In the genomic region with DNA sequence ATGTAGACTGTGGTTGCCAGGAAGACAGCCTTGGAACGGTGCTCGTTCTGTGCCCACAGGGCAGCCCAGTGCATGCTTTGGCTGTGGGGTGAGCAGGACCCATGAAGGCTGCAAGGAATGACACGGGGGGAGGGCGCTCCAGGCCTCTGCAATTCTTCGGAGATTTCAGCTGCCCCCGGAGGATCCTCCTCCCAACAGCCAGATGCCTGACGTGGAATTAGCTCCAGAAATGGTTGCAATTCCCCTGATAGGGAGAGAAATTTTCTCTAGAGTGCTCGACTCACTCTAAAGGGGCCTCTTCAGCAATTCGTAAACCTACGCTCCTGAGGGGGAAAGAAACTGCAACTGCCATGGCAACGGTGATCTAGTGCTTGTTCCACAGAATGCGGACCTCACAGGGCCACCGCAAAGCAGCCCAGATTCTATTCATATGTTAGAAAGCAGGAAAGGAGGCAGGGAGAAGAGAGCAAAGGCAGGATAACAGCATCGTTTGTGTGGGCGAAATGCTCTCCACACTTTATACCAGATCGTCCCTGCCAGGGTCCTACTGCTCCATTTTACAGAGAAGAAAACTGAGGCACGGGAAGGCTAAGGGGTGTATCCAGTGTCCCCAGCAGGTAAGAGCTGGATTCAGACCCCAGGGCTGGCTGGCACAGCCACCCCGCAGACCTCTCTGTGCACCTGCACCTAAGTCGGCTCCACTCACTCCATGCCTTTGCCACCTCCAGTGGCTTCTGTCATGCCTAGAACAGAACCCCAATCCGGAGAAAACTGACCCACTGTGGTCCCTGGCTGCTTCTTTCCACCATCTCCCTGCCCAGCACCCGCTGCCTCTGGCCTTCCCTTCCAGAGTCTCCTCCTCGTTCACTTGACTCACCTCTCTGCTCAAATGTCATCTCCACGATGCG, we compare ENCODE assay signal across 17 cellular contexts. TPM values are rescaled to one million over a fixed set of nuclear protein-coding genes. Genes with fewer than 3 reads are reported as not detected.
DNase-seq lines count a peak whose midpoint lies in the region; ATAC-seq and TF ChIP-seq lines count a peak whose summit lies in the region.
"Had no signal": no experiment of that assay in that cellular context is flagged by ENCODE, and none has a peak within 500 bp of the region (broad histone marks: within the 10 kb centered on the region; RNA-seq: fewer than 3 reads in every experiment).

No MANE protein-coding gene starts in this region.

- DNase-seq in NCI-H82 (lab: John Stamatoyannopoulos, UW) (peak; percentile 30), NCI-H82 treated with DMSO at 0.1 percent for 48 hours (lab: John Stamatoyannopoulos, UW; ENCODE audit: unreplicated experiment) (no peak), dorsolateral prefrontal cortex (peak in 3 of 10 donors; percentile 28 to 47 (median 46)), thyroid gland (peak; percentile 14 to 15), HK-2 (ENCODE audit: unreplicated experiment) (no peak), prostate gland (ENCODE audit: low spot score) (no peak)
- DNase-seq in natural killer cell treated with Interleukin-12 subunit alpha and Interleukin-12 subunit beta and Interleukin-15 and Interleukin-18, amount 100 ng/mL, for 72 hours (ENCODE audit: low spot score) = no peak
- DNase-seq: effector CD8-positive, alpha-beta T cell; H9; NCI-H146; NCI-H774; T1000 had no signal

- ATAC-seq in natural killer cell treated with Interleukin-12 subunit alpha and Interleukin-12 subunit beta and Interleukin-15 and Interleukin-18, amount 100 ng/mL, for 72 hours = no peak

- H3K4me3 Mint-ChIP-seq in natural killer cell treated with Interleukin-12 subunit alpha and Interleukin-12 subunit beta and Interleukin-15 and Interleukin-18, amount 100 ng/mL, for 72 hours = no peak overlapping the region
- H3K4me3 Mint-ChIP-seq: activated T-helper 1 cell treated with anti-CD3 and anti-CD28 coated beads, Interleukin-12 subunit alpha, Interleukin-12 subunit beta, Interleukin-2, Interleukin-4 antibody, amounts not matched to agents 30 ng/mL and 10 ng/mL and 1 ng/mL, durations not matched to agents 14 hours and 24 hours and 36 hours; CD8-positive, alpha-beta memory T cell; H9; stimulated activated naive CD8-positive, alpha-beta T cell treated with anti-CD3 and anti-CD28 coated beads, Interleukin-15, Interleukin-2, amounts not matched to agents 100 ng/mL and 50 ng/mL, for 24 hours had no signal

- H3K9me3 ChIP-seq in muscle layer of duodenum (ENCODE audit: control insufficient read depth in 1 of 2, low read length in 2 of 2) = no peaks in the 10 kb centered on the region
- no peaks in the 10 kb centered on the region for H3K9me3 ChIP-seq in thyroid gland
- H3K9me3 ChIP-seq in prostate gland = no peaks in the 10 kb centered on the region

- H3K27ac Mint-ChIP-seq in natural killer cell treated with Interleukin-12 subunit alpha and Interleukin-12 subunit beta and Interleukin-15 and Interleukin-18, amount 100 ng/mL, for 72 hours = no peak overlapping the region
- H3K27ac Mint-ChIP-seq: activated T-helper 1 cell treated with anti-CD3 and anti-CD28 coated beads, Interleukin-12 subunit alpha, Interleukin-12 subunit beta, Interleukin-2, Interleukin-4 antibody, amounts not matched to agents 30 ng/mL and 10 ng/mL and 1 ng/mL, durations not matched to agents 14 hours and 24 hours and 36 hours; CD8-positive, alpha-beta memory T cell; stimulated activated naive CD8-positive, alpha-beta T cell treated with anti-CD3 and anti-CD28 coated beads, Interleukin-15, Interleukin-2, amounts not matched to agents 100 ng/mL and 50 ng/mL, for 24 hours had no signal

- H3K27me3 ChIP-seq in dorsolateral prefrontal cortex (peaks cover 0 to 13% (median 0%) of the 10 kb centered on the region in 45 donors), muscle layer of duodenum (ENCODE audit: low read depth, low read length) (no peaks in the 10 kb centered on the region), thyroid gland (no peaks in the 10 kb centered on the region), prostate gland (replicated peaks; ENCODE audit: insufficient read depth) (no peaks in the 10 kb centered on the region)

- TF ChIP-seq POLR2A in thyroid gland (IDR thresholded peaks at IDR 0.05) = no peak
- TF ChIP-seq POLR2A in prostate gland (IDR thresholded peaks at IDR 0.05) = no peak

- H3K36me3 ChIP-seq in muscle layer of duodenum (ENCODE audit: control insufficient read depth in 1 of 2, insufficient read depth in 2 of 2, low read length in 2 of 2) (no peaks in the 10 kb centered on the region), thyroid gland (no peaks in the 10 kb centered on the region), prostate gland (no peaks in the 10 kb centered on the region)

- no peaks in the 10 kb centered on the region for H3K36me3 Mint-ChIP-seq in natural killer cell treated with Interleukin-12 subunit alpha and Interleukin-12 subunit beta and Interleukin-15 and Interleukin-18, amount 100 ng/mL, for 72 hours
- H3K36me3 Mint-ChIP-seq: CD8-positive, alpha-beta memory T cell had no signal

- H3K9me3 Mint-ChIP-seq in natural killer cell treated with Interleukin-12 subunit alpha and Interleukin-12 subunit beta and Interleukin-15 and Interleukin-18, amount 100 ng/mL, for 72 hours = no peaks in the 10 kb centered on the region
- H3K9me3 Mint-ChIP-seq: activated T-helper 1 cell treated with anti-CD3 and anti-CD28 coated beads, Interleukin-12 subunit alpha, Interleukin-12 subunit beta, Interleukin-2, Interleukin-4 antibody, amounts not matched to agents 30 ng/mL and 10 ng/mL and 1 ng/mL, durations not matched to agents 14 hours and 24 hours and 36 hours; CD8-positive, alpha-beta memory T cell; stimulated activated naive CD8-positive, alpha-beta T cell treated with anti-CD3 and anti-CD28 coated beads, Interleukin-15, Interleukin-2, amounts not matched to agents 100 ng/mL and 50 ng/mL, for 24 hours had no signal

- H3K27ac ChIP-seq in dorsolateral prefrontal cortex (peak overlapping the region in 11 of 59 donors; percentile 4 to 55 (median 36)), muscle layer of duodenum (ENCODE audit: low read length) (no peak overlapping the region), thyroid gland (no peak overlapping the region), prostate gland (no peak overlapping the region)
- H3K27ac ChIP-seq: 22Rv1 had no signal

- 46 to 50% methylated on average over 24 of the region's 24 CpGs for WGBS in thyroid gland, 2 donors
- 55% methylated on average over 24 of the region's 24 CpGs for WGBS in prostate gland

- H3K4me1 ChIP-seq in muscle layer of duodenum (ENCODE audit: control insufficient read depth in 1 of 2, insufficient read depth in 2 of 2, low read length in 2 of 2) (peaks cover 10 to 24% of the 10 kb centered on the region in 2 donors), thyroid gland (peaks cover 9 to 13% of the 10 kb centered on the region in 2 donors), prostate gland (replicated peaks) (no peaks in the 10 kb centered on the region)

- H3K4me1 Mint-ChIP-seq in natural killer cell treated with Interleukin-12 subunit alpha and Interleukin-12 subunit beta and Interleukin-15 and Interleukin-18, amount 100 ng/mL, for 72 hours (ENCODE audit: low read depth in 2 of 2) = no peaks in the 10 kb centered on the region
- H3K4me1 Mint-ChIP-seq: CD8-positive, alpha-beta memory T cell had no signal

- peak in 1 of 56 donors; percentile 10 for TF ChIP-seq CTCF in dorsolateral prefrontal cortex (IDR thresholded peaks at IDR 0.05 in 54 of 56, conservative IDR thresholded peaks at IDR 0.05 in 2 of 56; ENCODE audit: low read depth in 1 of 56, partially characterized antibody in 56 of 56)
- TF ChIP-seq CTCF in thyroid gland (IDR thresholded peaks at IDR 0.05) = no peak
- TF ChIP-seq CTCF in prostate gland (IDR thresholded peaks at IDR 0.05) = no peak

- intact Hi-C loops in dorsolateral prefrontal cortex (cut with DNase I) (no loop called here), thyroid gland (cut with DNase I) (loop anchor here (10.0 kb wide), 1 partner anchor 47 kb away; no protein-coding TSS in a partner anchor), prostate gland (cut with DNase I) (no loop called here)

- peaks cover 7 to 17% of the 10 kb centered on the region in 2 donors for H3K27me3 Mint-ChIP-seq in natural killer cell treated with Interleukin-12 subunit alpha and Interleukin-12 subunit beta and Interleukin-15 and Interleukin-18, amount 100 ng/mL, for 72 hours

- peak overlapping the region in 50 of 59 donors; percentile 2 to 58 (median 34) for H3K4me3 ChIP-seq in dorsolateral prefrontal cortex
- H3K4me3 ChIP-seq in muscle layer of duodenum (ENCODE audit: low read depth in 1 of 2, low read length in 2 of 2) = peak overlapping the region; percentile 31 to 47
- no peak overlapping the region for H3K4me3 ChIP-seq in thyroid gland (replicated peaks in 1 of 3)
- H3K4me3 ChIP-seq in prostate gland = no peak overlapping the region

RNA-seq across cellular contexts. Expression of gene PDE9A, which starts 11.9 kb away (rescaled TPM):
- total RNA-seq in dorsolateral prefrontal cortex (10 to 100 TPM in 87 of 120 experiments, 1 to 10 TPM in 33; 6.2 to 23.8 (median 12.1) TPM), thyroid gland (10 to 100 TPM in 2 of 4 donors, 1 to 10 TPM in 2; 6.9 to 13.0 (median 11.1) TPM), prostate gland (10 to 100 TPM; 80.0 to 93.6 TPM)
- 1 to 10 TPM; 1.4 to 2.2 TPM for total RNA-seq in natural killer cell treated with Interleukin-12 subunit alpha and Interleukin-12 subunit beta and Interleukin-15 and Interleukin-18, amount 100 ng/mL, for 72 hours

Comparison
In these comparisons a context has a peak if more than half of its experiments do, and no peak if none do; other contexts are left out.
1. DNase-seq: peak in NCI-H82 (single experiment) and thyroid gland (2 of 2); none in NCI-H82 treated with DMSO at 0.1 percent for 48 hours (single experiment), HK-2 (single experiment), prostate gland (single experiment) and natural killer cell treated with Interleukin-12 subunit alpha and Interleukin-12 subunit beta and Interleukin-15 and Interleukin-18, amount 100 ng/mL, for 72 hours (single experiment).
2. H3K4me3 ChIP-seq: peak in dorsolateral prefrontal cortex (50 of 59) and muscle layer of duodenum (2 of 2); none in thyroid gland (0 of 3) and prostate gland (0 of 2).